ENCODE assay signal across 8 cellular contexts in genomic region chr3:59575113-59576001, GRCh38.
DNase-seq lines count a peak whose midpoint lies in the region; ATAC-seq and TF ChIP-seq lines count a peak whose summit lies in the region.

No MANE protein-coding gene starts in this region.

- H3K9me3 ChIP-seq in endodermal cell (ENCODE audit: control insufficient read depth, low read length): no peaks in the 10 kb centered on the region

- no peaks in the 10 kb centered on the region for H3K36me3 ChIP-seq in endodermal cell (ENCODE audit: control insufficient read depth, insufficient read depth, low read length)

- peaks cover 12% of the 10 kb centered on the region for H3K4me1 Mint-ChIP-seq in activated CD8-positive, alpha-beta T cell treated with anti-CD3 and anti-CD28 coated beads, Interleukin-2, amount 10 ng/mL, durations not matched to agents 7 days and 5 days (ENCODE audit: low read depth)
- H3K4me1 Mint-ChIP-seq in endodermal cell (peaks cover 7% of the 10 kb centered on the region), mesothelial cell of epicardium (no peaks in the 10 kb centered on the region)

- POLR2A ChIA-PET in activated CD8-positive, alpha-beta T cell treated with anti-CD3 and anti-CD28 coated beads, Interleukin-2, amount 10 ng/mL, durations not matched to agents 7 days and 5 days (lab: Charles Lee): no interaction called here

- H3K27me3 Mint-ChIP-seq in activated CD8-positive, alpha-beta T cell treated with anti-CD3 and anti-CD28 coated beads, Interleukin-2, amount 10 ng/mL, durations not matched to agents 7 days and 5 days (ENCODE audit: low read depth): no peaks in the 10 kb centered on the region
- peaks cover 1% of the 10 kb centered on the region for H3K27me3 Mint-ChIP-seq in endodermal cell (ENCODE audit: insufficient read depth)
- H3K27me3 Mint-ChIP-seq in mesothelial cell of epicardium (ENCODE audit: low read depth): peaks cover 26% of the 10 kb centered on the region

- H3K4me3 Mint-ChIP-seq in activated CD8-positive, alpha-beta T cell treated with anti-CD3 and anti-CD28 coated beads, Interleukin-2, amount 10 ng/mL, durations not matched to agents 7 days and 5 days: no peak overlapping the region
- no peak overlapping the region for H3K4me3 Mint-ChIP-seq in endodermal cell
- no peak overlapping the region for H3K4me3 Mint-ChIP-seq in mesothelial cell of epicardium

- no peaks in the 10 kb centered on the region for H3K27me3 ChIP-seq in endodermal cell (ENCODE audit: control insufficient read depth, insufficient read depth, low read length, poor library complexity, severe bottlenecking)

- H3K4me3 ChIP-seq in endodermal cell (ENCODE audit: low read length): no peak overlapping the region

- TF ChIP-seq CTCF in endodermal cell (conservative IDR thresholded peaks at IDR 0.05): peak; percentile 97
- peak; percentile 99 for TF ChIP-seq CTCF in mesothelial cell of epicardium (IDR thresholded peaks at IDR 0.05; ENCODE audit: unreplicated experiment)

- H3K27ac ChIP-seq in endodermal cell (ENCODE audit: low read depth, low read length): no peak overlapping the region

- ATAC-seq in GM19395 (IDR thresholded peaks at IDR 0.05; ENCODE audit: unreplicated experiment) (peak; percentile 89), HG03575 (IDR thresholded peaks at IDR 0.05; ENCODE audit: extremely low read depth, insufficient number of reproducible peaks, low FRiP score, unreplicated experiment) (peak; percentile 71)
- ATAC-seq in activated CD8-positive, alpha-beta T cell treated with anti-CD3 and anti-CD28 coated beads, Interleukin-2, amount 10 ng/mL, durations not matched to agents 7 days and 5 days: peak; percentile 74

- 24 to 34% methylated on average over 9 to 11 of the region's 11 CpGs for whole genome bisulfite sequencing in endodermal cell (ENCODE audit: insufficient coverage in 1 of 2, insufficient read length in 1 of 2), 2 experiments

- no peaks in the 10 kb centered on the region for H3K9me3 Mint-ChIP-seq in activated CD8-positive, alpha-beta T cell treated with anti-CD3 and anti-CD28 coated beads, Interleukin-2, amount 10 ng/mL, durations not matched to agents 7 days and 5 days (ENCODE audit: insufficient read depth)
- no peaks in the 10 kb centered on the region for H3K9me3 Mint-ChIP-seq in endodermal cell
- no peaks in the 10 kb centered on the region for H3K9me3 Mint-ChIP-seq in mesothelial cell of epicardium

- DNase-seq in CD1c-positive myeloid dendritic cell (ENCODE audit: extremely low spot score) (peak; percentile 77), NCI-H82 treated with DMSO at 0.1 percent for 48 hours (lab: John Stamatoyannopoulos, UW; ENCODE audit: unreplicated experiment) (peak; percentile 58), endodermal cell (peak; percentile 96), mesothelial cell of epicardium (ENCODE audit: low spot score in 2 of 2, unreplicated experiment in 2 of 2) (peak; percentile 71 to 93)
- DNase-seq in activated CD8-positive, alpha-beta T cell treated with anti-CD3 and anti-CD28 coated beads, Interleukin-2, amount 10 ng/mL, durations not matched to agents 7 days and 5 days: peak; percentile 90
- DNase-seq in stimulated activated CD8-positive, alpha-beta memory T cell treated with anti-CD3 and anti-CD28 coated beads, Interleukin-2, amount 100 ng/mL, for 48 hours (ENCODE audit: low read depth in 2 of 2): peak; percentile 69 to 82

- no peak overlapping the region for H3K27ac Mint-ChIP-seq in activated CD8-positive, alpha-beta T cell treated with anti-CD3 and anti-CD28 coated beads, Interleukin-2, amount 10 ng/mL, durations not matched to agents 7 days and 5 days
- H3K27ac Mint-ChIP-seq in endodermal cell (no peak overlapping the region), mesothelial cell of epicardium (no peak overlapping the region)

- CTCF ChIA-PET in activated CD8-positive, alpha-beta T cell treated with anti-CD3 and anti-CD28 coated beads, Interleukin-2, amount 10 ng/mL, durations not matched to agents 7 days and 5 days (lab: Charles Lee): interaction anchor here (0.6 to 5.2 kb wide), 23 partner anchors 10 to 433 kb away, joined by 3 to 44 read pairs (median 4); no protein-coding TSS in a partner anchor

- H3K4me1 ChIP-seq in endodermal cell (ENCODE audit: control insufficient read depth, insufficient read depth, low read length): peaks cover 2% of the 10 kb centered on the region

- no peak overlapping the region for H3K9ac ChIP-seq in endodermal cell (ENCODE audit: extremely low read depth, low read length, poor library complexity, severe bottlenecking)

- no peaks in the 10 kb centered on the region for H3K36me3 Mint-ChIP-seq in activated CD8-positive, alpha-beta T cell treated with anti-CD3 and anti-CD28 coated beads, Interleukin-2, amount 10 ng/mL, durations not matched to agents 7 days and 5 days (ENCODE audit: low read depth)
- H3K36me3 Mint-ChIP-seq in endodermal cell (ENCODE audit: low read depth) (no peaks in the 10 kb centered on the region), mesothelial cell of epicardium (no peaks in the 10 kb centered on the region)
